Comparison of ENCODE assay signal across 1 cellular context in genomic region chr14:77799863-77800730, GRCh38.
A peak's percentile ranks its signal among the peaks of the same experiment; 100 is the strongest.
TF ChIP-seq lines count a peak whose summit lies in the region.

A gene with protein sequence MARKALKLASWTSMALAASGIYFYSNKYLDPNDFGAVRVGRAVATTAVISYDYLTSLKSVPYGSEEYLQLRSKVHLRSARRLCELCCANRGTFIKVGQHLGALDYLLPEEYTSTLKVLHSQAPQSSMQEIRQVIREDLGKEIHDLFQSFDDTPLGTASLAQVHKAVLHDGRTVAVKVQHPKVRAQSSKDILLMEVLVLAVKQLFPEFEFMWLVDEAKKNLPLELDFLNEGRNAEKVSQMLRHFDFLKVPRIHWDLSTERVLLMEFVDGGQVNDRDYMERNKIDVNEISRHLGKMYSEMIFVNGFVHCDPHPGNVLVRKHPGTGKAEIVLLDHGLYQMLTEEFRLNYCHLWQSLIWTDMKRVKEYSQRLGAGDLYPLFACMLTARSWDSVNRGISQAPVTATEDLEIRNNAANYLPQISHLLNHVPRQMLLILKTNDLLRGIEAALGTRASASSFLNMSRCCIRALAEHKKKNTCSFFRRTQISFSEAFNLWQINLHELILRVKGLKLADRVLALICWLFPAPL (plus strand): TSS chr14:77800109. CDS start chr14:77818979, 18,870 bp downstream.

TF ChIP-seq in HepG2, 621 proteins besides CTCF, POLR2A, EP300 and RAD21 (continued from another document and continues in another):
- peak; percentile 91 for TF ChIP-seq DNMT1 (CRISPR knock-in tag; IDR thresholded peaks at IDR 0.05)
- 0 out of 2 replicates have a peak, but pooled peaks have one; percentile 71 for TF ChIP-seq ZBTB2 (CRISPR knock-in tag; IDR thresholded peaks at IDR 0.05; ENCODE audit: low read depth)
- TF ChIP-seq, protein P1, sequence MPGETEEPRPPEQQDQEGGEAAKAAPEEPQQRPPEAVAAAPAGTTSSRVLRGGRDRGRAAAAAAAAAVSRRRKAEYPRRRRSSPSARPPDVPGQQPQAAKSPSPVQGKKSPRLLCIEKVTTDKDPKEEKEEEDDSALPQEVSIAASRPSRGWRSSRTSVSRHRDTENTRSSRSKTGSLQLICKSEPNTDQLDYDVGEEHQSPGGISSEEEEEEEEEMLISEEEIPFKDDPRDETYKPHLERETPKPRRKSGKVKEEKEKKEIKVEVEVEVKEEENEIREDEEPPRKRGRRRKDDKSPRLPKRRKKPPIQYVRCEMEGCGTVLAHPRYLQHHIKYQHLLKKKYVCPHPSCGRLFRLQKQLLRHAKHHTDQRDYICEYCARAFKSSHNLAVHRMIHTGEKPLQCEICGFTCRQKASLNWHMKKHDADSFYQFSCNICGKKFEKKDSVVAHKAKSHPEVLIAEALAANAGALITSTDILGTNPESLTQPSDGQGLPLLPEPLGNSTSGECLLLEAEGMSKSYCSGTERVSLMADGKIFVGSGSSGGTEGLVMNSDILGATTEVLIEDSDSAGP (CRISPR knock-in tag; IDR thresholded peaks at IDR 0.05; ENCODE audit: borderline replicate concordance), result peak; percentile 92
- peak; percentile 88 for TF ChIP-seq BCL3 (CRISPR knock-in tag; IDR thresholded peaks at IDR 0.05)
- TF ChIP-seq ADNP (CRISPR knock-in tag; IDR thresholded peaks at IDR 0.05), result no peak
- no peak for TF ChIP-seq ZIK1 (CRISPR knock-in tag; IDR thresholded peaks at IDR 0.05; ENCODE audit: borderline replicate concordance, low read depth)
- peak; percentile 84; the same call in 1 of the 2 replicates for TF ChIP-seq ZNF430 (CRISPR knock-in tag; IDR thresholded peaks at IDR 0.05)
- TF ChIP-seq ETV5 (CRISPR knock-in tag; IDR thresholded peaks at IDR 0.05; ENCODE audit: borderline replicate concordance), result peak; percentile 84
- peak; percentile 87 for TF ChIP-seq ARNTL (CRISPR knock-in tag; IDR thresholded peaks at IDR 0.05)
- no peak for TF ChIP-seq SNAI1 (CRISPR knock-in tag; IDR thresholded peaks at IDR 0.05; ENCODE audit: borderline replicate concordance)
- peak; percentile 68 for TF ChIP-seq SALL1 (CRISPR knock-in tag; IDR thresholded peaks at IDR 0.05)
- TF ChIP-seq PRDM10 (CRISPR knock-in tag; IDR thresholded peaks at IDR 0.05; ENCODE audit: low read depth), result 0 out of 2 replicates have a peak, but pooled peaks have one; percentile 38
- peak; percentile 68 for TF ChIP-seq SALL2 (CRISPR knock-in tag; IDR thresholded peaks at IDR 0.05)
- peak; percentile 84 for TF ChIP-seq ZNF883 (CRISPR knock-in tag; IDR thresholded peaks at IDR 0.05; ENCODE audit: not compliant biosample characterization)
- TF ChIP-seq KMT2A (CRISPR knock-in tag; IDR thresholded peaks at IDR 0.05), result peak; percentile 28; the same call in 1 of the 2 replicates
- TF ChIP-seq PPARG (CRISPR knock-in tag; conservative IDR thresholded peaks at IDR 0.05), result no peak
- TF ChIP-seq ZNF276 (CRISPR knock-in tag; IDR thresholded peaks at IDR 0.05; ENCODE audit: low read depth), result peak; percentile 85; the same call in 1 of the 2 replicates
- TF ChIP-seq ZNF720 (CRISPR knock-in tag; IDR thresholded peaks at IDR 0.05), result 0 out of 2 replicates have a peak, but pooled peaks have one; percentile 41
- no peak for TF ChIP-seq SRSF1 (optimal IDR thresholded peaks at IDR 0.05; ENCODE audit: low read depth, low read length)
- TF ChIP-seq, protein P2, sequence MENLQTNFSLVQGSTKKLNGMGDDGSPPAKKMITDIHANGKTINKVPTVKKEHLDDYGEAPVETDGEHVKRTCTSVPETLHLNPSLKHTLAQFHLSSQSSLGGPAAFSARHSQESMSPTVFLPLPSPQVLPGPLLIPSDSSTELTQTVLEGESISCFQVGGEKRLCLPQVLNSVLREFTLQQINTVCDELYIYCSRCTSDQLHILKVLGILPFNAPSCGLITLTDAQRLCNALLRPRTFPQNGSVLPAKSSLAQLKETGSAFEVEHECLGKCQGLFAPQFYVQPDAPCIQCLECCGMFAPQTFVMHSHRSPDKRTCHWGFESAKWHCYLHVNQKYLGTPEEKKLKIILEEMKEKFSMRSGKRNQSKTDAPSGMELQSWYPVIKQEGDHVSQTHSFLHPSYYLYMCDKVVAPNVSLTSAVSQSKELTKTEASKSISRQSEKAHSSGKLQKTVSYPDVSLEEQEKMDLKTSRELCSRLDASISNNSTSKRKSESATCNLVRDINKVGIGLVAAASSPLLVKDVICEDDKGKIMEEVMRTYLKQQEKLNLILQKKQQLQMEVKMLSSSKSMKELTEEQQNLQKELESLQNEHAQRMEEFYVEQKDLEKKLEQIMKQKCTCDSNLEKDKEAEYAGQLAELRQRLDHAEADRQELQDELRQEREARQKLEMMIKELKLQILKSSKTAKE (CRISPR knock-in tag; IDR thresholded peaks at IDR 0.05; ENCODE audit: borderline replicate concordance), result 0 out of 2 replicates have a peak, but pooled peaks have one; percentile 21
- TF ChIP-seq TBX3 (IDR thresholded peaks at IDR 0.05; ENCODE audit: borderline replicate concordance), result peak; percentile 38; the same call in 1 of the 2 replicates
- TF ChIP-seq POLR2G (IDR thresholded peaks at IDR 0.05; ENCODE audit: low read depth, low read length), result peak; percentile 89
- TF ChIP-seq ZNF33B (CRISPR knock-in tag; IDR thresholded peaks at IDR 0.05), result peak; percentile 27; the same call in 1 of the 2 replicates
- TF ChIP-seq ZNF205 (CRISPR knock-in tag; IDR thresholded peaks at IDR 0.05), result peak; percentile 63; the same call in 1 of the 2 replicates
- peak; percentile 66; the same call in 1 of the 2 replicates for TF ChIP-seq ZNF547 (CRISPR knock-in tag; IDR thresholded peaks at IDR 0.05)
- TF ChIP-seq SOX6 (IDR thresholded peaks at IDR 0.05), result no peak
- TF ChIP-seq SOX6 (CRISPR knock-in tag; IDR thresholded peaks at IDR 0.05), result peak; percentile 55; the same call in 1 of the 2 replicates
- peak; percentile 66; the same call in 1 of the 2 replicates for TF ChIP-seq ZNF451 (CRISPR knock-in tag; IDR thresholded peaks at IDR 0.05)
- TF ChIP-seq SMAD1 (CRISPR knock-in tag; IDR thresholded peaks at IDR 0.05; ENCODE audit: borderline replicate concordance, low read depth), result 0 out of 2 replicates have a peak, but pooled peaks have one; percentile 82
- TF ChIP-seq NONO (IDR thresholded peaks at IDR 0.05), result no peak
- TF ChIP-seq NONO (CRISPR knock-in tag; conservative IDR thresholded peaks at IDR 0.05), result peak; percentile 88
- TF ChIP-seq, protein P3, sequence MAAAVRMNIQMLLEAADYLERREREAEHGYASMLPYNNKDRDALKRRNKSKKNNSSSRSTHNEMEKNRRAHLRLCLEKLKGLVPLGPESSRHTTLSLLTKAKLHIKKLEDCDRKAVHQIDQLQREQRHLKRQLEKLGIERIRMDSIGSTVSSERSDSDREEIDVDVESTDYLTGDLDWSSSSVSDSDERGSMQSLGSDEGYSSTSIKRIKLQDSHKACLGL (CRISPR knock-in tag; IDR thresholded peaks at IDR 0.05), result peak; percentile 97
- no peak for TF ChIP-seq MAZ (IDR thresholded peaks at IDR 0.05; ENCODE audit: borderline replicate concordance, low read depth, low read length)
- 0 out of 2 replicates have a peak, but pooled peaks have one; percentile 67 for TF ChIP-seq MAZ (CRISPR knock-in tag; IDR thresholded peaks at IDR 0.05; ENCODE audit: low read depth)
- peak; percentile 79 for TF ChIP-seq TAF1 (CRISPR knock-in tag; IDR thresholded peaks at IDR 0.05)
- peak; percentile 57; the same call in 1 of the 2 replicates for TF ChIP-seq NPAS2 (CRISPR knock-in tag; IDR thresholded peaks at IDR 0.05; ENCODE audit: borderline replicate concordance)
- peak; percentile 37 for TF ChIP-seq HNRNPK (IDR thresholded peaks at IDR 0.05; ENCODE audit: low read depth, low read length, poor library complexity, severe bottlenecking)
- TF ChIP-seq ZNF552 (CRISPR knock-in tag; IDR thresholded peaks at IDR 0.05; ENCODE audit: borderline replicate concordance), result peak; percentile 18; the same call in 1 of the 2 replicates
- TF ChIP-seq ZNF7 (CRISPR knock-in tag; IDR thresholded peaks at IDR 0.05), result peak; percentile 43; the same call in 1 of the 2 replicates
- TF ChIP-seq YEATS2 (CRISPR knock-in tag; IDR thresholded peaks at IDR 0.05; ENCODE audit: borderline replicate concordance), result 0 out of 2 replicates have a peak, but pooled peaks have one; percentile 22
- no peak for TF ChIP-seq IRX3 (CRISPR knock-in tag; IDR thresholded peaks at IDR 0.05; ENCODE audit: borderline replicate concordance, low read depth)
- TF ChIP-seq ATF7-NPFF (CRISPR knock-in tag; IDR thresholded peaks at IDR 0.05; ENCODE audit: low read depth), result peak; percentile 85
- TF ChIP-seq ZNF496 (CRISPR knock-in tag; IDR thresholded peaks at IDR 0.05; ENCODE audit: insufficient replicate concordance), result no peak
- TF ChIP-seq MIER3 (CRISPR knock-in tag; IDR thresholded peaks at IDR 0.05; ENCODE audit: borderline replicate concordance), result peak; percentile 19; the same call in 1 of the 2 replicates
- TF ChIP-seq DZIP1 (CRISPR knock-in tag; IDR thresholded peaks at IDR 0.05), result peak; percentile 57
- 0 out of 2 replicates have a peak, but pooled peaks have one; percentile 8 for TF ChIP-seq ZNF703 (CRISPR knock-in tag; IDR thresholded peaks at IDR 0.05; ENCODE audit: borderline replicate concordance)
- TF ChIP-seq GFI1 (CRISPR knock-in tag; IDR thresholded peaks at IDR 0.05; ENCODE audit: borderline replicate concordance), result peak; percentile 16; the same call in 1 of the 2 replicates
- TF ChIP-seq KLF16 (CRISPR knock-in tag; IDR thresholded peaks at IDR 0.05), result no peak
